15 cellular contexts compared by ENCODE assay signal in genomic region chr3:89571298-89571697, GRCh38.
"Had no signal": no experiment of that assay in that cellular context is flagged by ENCODE, and none has a peak within 500 bp of the region (broad histone marks: within the 10 kb centered on the region; RNA-seq: fewer than 3 reads in every experiment).

No MANE protein-coding gene starts in this region.

- H3K27me3 Mint-ChIP-seq: effector memory CD8-positive, alpha-beta T cell had no signal

- DNase-seq: activated CD4-positive, alpha-beta T cell treated with anti-CD3 and anti-CD28 coated beads for 48 hours; activated CD8-positive, alpha-beta memory T cell treated with anti-CD3 and anti-CD28 coated beads, Interleukin-2, amount 50 U/mL, for 4 hours; activated CD8-positive, alpha-beta T cell treated with anti-CD3 and anti-CD28 coated beads, Interleukin-2, amount 10 ng/mL, durations not matched to agents 7 days and 5 days; activated naive CD4-positive, alpha-beta T cell treated with Interleukin-2 at 50 U/mL for 16 hours; activated T-cell treated with anti-CD3 and anti-CD28 coated beads, Interleukin-2, amount 50 U/mL, for 48 hours; dermis blood vessel endothelial cell; effector memory CD8-positive, alpha-beta T cell; mesenchymal stem cell; sigmoid colon; stimulated activated CD4-positive, alpha-beta T cell treated with anti-CD3 and anti-CD28 coated beads, Interleukin-1b, Interleukin-23, amount 100 ng/mL, for 48 hours; stomach had no signal

- ATAC-seq: activated CD8-positive, alpha-beta T cell treated with anti-CD3 and anti-CD28 coated beads, Interleukin-2, amount 10 ng/mL, durations not matched to agents 7 days and 5 days; effector memory CD8-positive, alpha-beta T cell; WTC11 had no signal

- H3K4me1 ChIP-seq: prostate gland had no signal

- H3K27ac Mint-ChIP-seq: activated CD8-positive, alpha-beta T cell treated with anti-CD3 and anti-CD28 coated beads, Interleukin-2, amount 10 ng/mL, durations not matched to agents 7 days and 5 days; effector memory CD8-positive, alpha-beta T cell; WTC11 had no signal

- H3K4me3 Mint-ChIP-seq: activated CD8-positive, alpha-beta T cell treated with anti-CD3 and anti-CD28 coated beads, Interleukin-2, amount 10 ng/mL, durations not matched to agents 7 days and 5 days; effector memory CD8-positive, alpha-beta T cell; nephron; WTC11 had no signal

- H3K27me3 ChIP-seq: sigmoid colon, stomach had no signal

- H3K9me3 Mint-ChIP-seq: WTC11 had no signal

- H3K4me3 ChIP-seq: prostate gland, sigmoid colon, stomach had no signal

- H3K36me3 Mint-ChIP-seq: WTC11 had no signal

- H3K9me3 ChIP-seq: prostate gland, sigmoid colon had no signal

- H3K36me3 ChIP-seq: prostate gland, sigmoid colon, stomach had no signal

- H3K27ac ChIP-seq: epithelial cell of prostate, prostate gland, sigmoid colon, stomach had no signal

- H3K4me1 Mint-ChIP-seq: nephron, WTC11 had no signal
